14 cellular contexts compared by ENCODE assay signal in genomic region chr3:133881987-133882825, GRCh38. TPM values are rescaled to one million over a fixed set of nuclear protein-coding genes. Genes with fewer than 3 reads are reported as not detected.
A peak's percentile ranks its signal among the peaks of the same experiment; 100 is the strongest.
DNase-seq lines count a peak whose midpoint lies in the region; ATAC-seq and TF ChIP-seq lines count a peak whose summit lies in the region.
"Had no signal": no experiment of that assay in that cellular context is flagged by ENCODE, and none has a peak within 500 bp of the region (broad histone marks: within the 10 kb centered on the region; RNA-seq: fewer than 3 reads in every experiment).

No MANE protein-coding gene starts in this region.

- H3K27me3 Mint-ChIP-seq in Caco-2 (ENCODE audit: insufficient read depth, unreplicated experiment) (peaks cover 5% of the 10 kb centered on the region), GM23338 (ENCODE audit: insufficient read depth, low read depth, poor library complexity) (peaks cover 2% of the 10 kb centered on the region)
- H3K27me3 Mint-ChIP-seq in activated CD8-positive, alpha-beta memory T cell treated with anti-CD3 and anti-CD28 coated beads, Interleukin-2, amount 10 ng/mL, durations not matched to agents 7 days and 5 days = peaks cover 12% of the 10 kb centered on the region

- POLR2A ChIA-PET in Caco-2 (lab: Charles Lee) = no interaction called here

- H3K79me2 ChIP-seq in GM23338 (replicated peaks; ENCODE audit: insufficient read depth) = no peaks in the 10 kb centered on the region

- BruUV-seq in Caco-2 (replicated peaks; lab: Mats Ljungman, UMichigan) = no TSS peak

- intact Hi-C loops in Caco-2 (cut with micrococcal nuclease; ENCODE audit: unreplicated experiment) (no loop called here), mucosa of descending colon (cut with DNase I, micrococcal nuclease) (no loop called here)

- H2AFZ ChIP-seq in GM23338 = no peak overlapping the region
- H2AFZ ChIP-seq: parathyroid adenoma had no signal

- CTCF ChIA-PET in Caco-2 (lab: Charles Lee) = no interaction called here
- CTCF ChIA-PET in activated CD8-positive, alpha-beta memory T cell treated with anti-CD3 and anti-CD28 coated beads, Interleukin-2, amount 10 ng/mL, durations not matched to agents 7 days and 5 days (lab: Charles Lee) = no interaction called here

- no peaks in the 10 kb centered on the region for H3K9me2 ChIP-seq in GM23338 (ENCODE audit: insufficient read depth)

- H3K9ac ChIP-seq in BLaER1 = no peak overlapping the region
- H3K9ac ChIP-seq: parathyroid adenoma had no signal

- peak; percentile 59 for ATAC-seq in activated CD8-positive, alpha-beta memory T cell treated with anti-CD3 and anti-CD28 coated beads, Interleukin-2, amount 10 ng/mL, durations not matched to agents 7 days and 5 days
- ATAC-seq in mucosa of descending colon = peak; percentile 91
- no peak for ATAC-seq in HG02852 (IDR thresholded peaks at IDR 0.05; ENCODE audit: unreplicated experiment)
- ATAC-seq in GM23338 = no peak
- ATAC-seq in GM18867 (IDR thresholded peaks at IDR 0.05; ENCODE audit: unreplicated experiment) = no peak

- H3K4me3 Mint-ChIP-seq in Caco-2 (ENCODE audit: unreplicated experiment) = no peak overlapping the region
- H3K4me3 Mint-ChIP-seq in activated CD8-positive, alpha-beta memory T cell treated with anti-CD3 and anti-CD28 coated beads, Interleukin-2, amount 10 ng/mL, durations not matched to agents 7 days and 5 days = no peak overlapping the region
- H3K4me3 Mint-ChIP-seq in GM23338 = no peak overlapping the region

- H4K20me1 ChIP-seq in BLaER1 (no peaks in the 10 kb centered on the region), GM23338 (replicated peaks; ENCODE audit: insufficient read depth) (no peaks in the 10 kb centered on the region)

- H3K4me3 ChIP-seq in BLaER1 (no peak overlapping the region), Caco-2 (ENCODE audit: low read depth, low read length) (no peak overlapping the region), mucosa of descending colon (no peak overlapping the region), GM23338 (no peak overlapping the region)
- H3K4me3 ChIP-seq: transverse colon had no signal

- H3K27ac ChIP-seq in BLaER1 (no peak overlapping the region), GM23338 (ENCODE audit: low read depth) (no peak overlapping the region)
- H3K27ac ChIP-seq: brain microvascular endothelial cell, parathyroid adenoma had no signal

- no peaks in the 10 kb centered on the region for H3K36me3 Mint-ChIP-seq in Caco-2 (ENCODE audit: insufficient read depth, unreplicated experiment)
- peaks cover 9% of the 10 kb centered on the region for H3K36me3 Mint-ChIP-seq in activated CD8-positive, alpha-beta memory T cell treated with anti-CD3 and anti-CD28 coated beads, Interleukin-2, amount 10 ng/mL, durations not matched to agents 7 days and 5 days
- peaks cover 5% of the 10 kb centered on the region; the same call in 1 of the 3 replicates for H3K36me3 Mint-ChIP-seq in GM23338 (ENCODE audit: low read depth)

- DNase-seq in Caco-2 (peak; percentile 22 to 62), mucosa of descending colon (peak in 1 of 3 donors; percentile 22), GM23338 (ENCODE audit: low spot score) (no peak)
- DNase-seq in activated CD8-positive, alpha-beta memory T cell treated with anti-CD3 and anti-CD28 coated beads, Interleukin-2, amount 10 ng/mL, durations not matched to agents 7 days and 5 days = peak; percentile 49
- DNase-seq: activated CD4-positive, CD25-positive, alpha-beta regulatory T cell treated with anti-CD3 and anti-CD28 coated beads, Interleukin-2, amount 50 U/mL, for 72 hours; brain microvascular endothelial cell; NCI-H1417; NCI-H2227 treated with DMSO at 0.1 percent for 48 hours; transverse colon had no signal

- no peaks in the 10 kb centered on the region for H3F3A ChIP-seq in GM23338 (replicated peaks; ENCODE audit: low read depth)

- H3K4me2 ChIP-seq in BLaER1 = peak overlapping the region; percentile 19; the same call in 1 of the 2 replicates
- H3K4me2 ChIP-seq in GM23338 = no peak overlapping the region

- H3K4me1 ChIP-seq in BLaER1 (peaks cover 7% of the 10 kb centered on the region), Caco-2 (0 out of 2 replicates have a peak, but pooled peaks cover 7% of the 10 kb centered on the region), mucosa of descending colon (ENCODE audit: low read depth) (no peaks in the 10 kb centered on the region), GM23338 (ENCODE audit: insufficient read depth) (0 out of 2 replicates have a peak, but pooled peaks cover 2% of the 10 kb centered on the region)
- H3K4me1 ChIP-seq: parathyroid adenoma had no signal

- peaks cover 10% of the 10 kb centered on the region for H3K9me3 ChIP-seq in BLaER1
- H3K9me3 ChIP-seq in Caco-2 = no peaks in the 10 kb centered on the region
- H3K9me3 ChIP-seq in mucosa of descending colon = no peaks in the 10 kb centered on the region

- no peaks in the 10 kb centered on the region for H3K4me1 Mint-ChIP-seq in Caco-2 (ENCODE audit: low read depth, unreplicated experiment)
- H3K4me1 Mint-ChIP-seq in activated CD8-positive, alpha-beta memory T cell treated with anti-CD3 and anti-CD28 coated beads, Interleukin-2, amount 10 ng/mL, durations not matched to agents 7 days and 5 days = peaks cover 32% of the 10 kb centered on the region
- no peaks in the 10 kb centered on the region for H3K4me1 Mint-ChIP-seq in GM23338

- H3K36me3 ChIP-seq in BLaER1 = no peaks in the 10 kb centered on the region
- no peaks in the 10 kb centered on the region for H3K36me3 ChIP-seq in Caco-2 (ENCODE audit: control insufficient read depth, insufficient read depth, low read length)
- H3K36me3 ChIP-seq in mucosa of descending colon (ENCODE audit: low read depth) = no peaks in the 10 kb centered on the region
- H3K36me3 ChIP-seq in GM23338 (ENCODE audit: insufficient read depth) = no peaks in the 10 kb centered on the region
- H3K36me3 ChIP-seq: brain microvascular endothelial cell, transverse colon had no signal

- H3K27ac Mint-ChIP-seq in Caco-2 (ENCODE audit: unreplicated experiment) = no peak overlapping the region
- H3K27ac Mint-ChIP-seq in activated CD8-positive, alpha-beta memory T cell treated with anti-CD3 and anti-CD28 coated beads, Interleukin-2, amount 10 ng/mL, durations not matched to agents 7 days and 5 days = no peak overlapping the region
- no peak overlapping the region; the same call in 1 of the 2 replicates for H3K27ac Mint-ChIP-seq in GM23338
- H3K27ac Mint-ChIP-seq: activated T-helper 2 cell treated with anti-CD3 and anti-CD28 coated beads, Interferon-gamma antibody, Interleukin-2, Interleukin-4, amounts not matched to agents 10 μg/mL and 5 μg/mL and 100 μg/mL, durations not matched to agents 14 hours and 24 hours and 36 hours had no signal

- TF ChIP-seq CTCF in Caco-2 (IDR thresholded peaks at IDR 0.05; ENCODE audit: insufficient read depth in 1 of 2, low read depth in 1 of 2, low read length in 1 of 2, severe bottlenecking in 1 of 2, unreplicated experiment in 1 of 2) (no peak), mucosa of descending colon (IDR thresholded peaks at IDR 0.05) (no peak), GM23338 (conservative IDR thresholded peaks at IDR 0.05; ENCODE audit: low read depth in 2 of 2) (no peak)

- H3K27me3 ChIP-seq in BLaER1 = no peaks in the 10 kb centered on the region
- H3K27me3 ChIP-seq in Caco-2 (replicated peaks; ENCODE audit: control insufficient read depth, insufficient read depth, low read length) = no peaks in the 10 kb centered on the region
- no peaks in the 10 kb centered on the region for H3K27me3 ChIP-seq in GM23338 (ENCODE audit: insufficient read depth)
- H3K27me3 ChIP-seq: brain microvascular endothelial cell, transverse colon had no signal

- H3K9me3 Mint-ChIP-seq in Caco-2 (ENCODE audit: unreplicated experiment) = no peaks in the 10 kb centered on the region
- peaks cover 4% of the 10 kb centered on the region for H3K9me3 Mint-ChIP-seq in activated CD8-positive, alpha-beta memory T cell treated with anti-CD3 and anti-CD28 coated beads, Interleukin-2, amount 10 ng/mL, durations not matched to agents 7 days and 5 days (ENCODE audit: low read depth)
- H3K9me3 Mint-ChIP-seq in GM23338 = peaks cover 2% of the 10 kb centered on the region; the same call in 1 of the 3 replicates

TF ChIP-seq in GM23338, 12 proteins besides CTCF, POLR2A, EP300 and RAD21:
- TF ChIP-seq, protein P1, sequence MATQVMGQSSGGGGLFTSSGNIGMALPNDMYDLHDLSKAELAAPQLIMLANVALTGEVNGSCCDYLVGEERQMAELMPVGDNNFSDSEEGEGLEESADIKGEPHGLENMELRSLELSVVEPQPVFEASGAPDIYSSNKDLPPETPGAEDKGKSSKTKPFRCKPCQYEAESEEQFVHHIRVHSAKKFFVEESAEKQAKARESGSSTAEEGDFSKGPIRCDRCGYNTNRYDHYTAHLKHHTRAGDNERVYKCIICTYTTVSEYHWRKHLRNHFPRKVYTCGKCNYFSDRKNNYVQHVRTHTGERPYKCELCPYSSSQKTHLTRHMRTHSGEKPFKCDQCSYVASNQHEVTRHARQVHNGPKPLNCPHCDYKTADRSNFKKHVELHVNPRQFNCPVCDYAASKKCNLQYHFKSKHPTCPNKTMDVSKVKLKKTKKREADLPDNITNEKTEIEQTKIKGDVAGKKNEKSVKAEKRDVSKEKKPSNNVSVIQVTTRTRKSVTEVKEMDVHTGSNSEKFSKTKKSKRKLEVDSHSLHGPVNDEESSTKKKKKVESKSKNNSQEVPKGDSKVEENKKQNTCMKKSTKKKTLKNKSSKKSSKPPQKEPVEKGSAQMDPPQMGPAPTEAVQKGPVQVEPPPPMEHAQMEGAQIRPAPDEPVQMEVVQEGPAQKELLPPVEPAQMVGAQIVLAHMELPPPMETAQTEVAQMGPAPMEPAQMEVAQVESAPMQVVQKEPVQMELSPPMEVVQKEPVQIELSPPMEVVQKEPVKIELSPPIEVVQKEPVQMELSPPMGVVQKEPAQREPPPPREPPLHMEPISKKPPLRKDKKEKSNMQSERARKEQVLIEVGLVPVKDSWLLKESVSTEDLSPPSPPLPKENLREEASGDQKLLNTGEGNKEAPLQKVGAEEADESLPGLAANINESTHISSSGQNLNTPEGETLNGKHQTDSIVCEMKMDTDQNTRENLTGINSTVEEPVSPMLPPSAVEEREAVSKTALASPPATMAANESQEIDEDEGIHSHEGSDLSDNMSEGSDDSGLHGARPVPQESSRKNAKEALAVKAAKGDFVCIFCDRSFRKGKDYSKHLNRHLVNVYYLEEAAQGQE (IDR thresholded peaks at IDR 0.05; ENCODE audit: unreplicated experiment) = no peak
- TF ChIP-seq NANOG (IDR thresholded peaks at IDR 0.05; ENCODE audit: borderline replicate concordance) (no peak), JUNB (IDR thresholded peaks at IDR 0.05; ENCODE audit: unreplicated experiment) (no peak)
TF ChIP-seq in GM23338: peak in this region for 0.

RNA-seq across cellular contexts. Expression of gene RAB6B, which starts 13.5 kb away (rescaled TPM):
- total RNA-seq in Caco-2 (2022) = 2.5 and 3.2 TPM in 2 replicates
- total RNA-seq in activated CD8-positive, alpha-beta memory T cell treated with anti-CD3 and anti-CD28 coated beads, Interleukin-2, amount 10 ng/mL, durations not matched to agents 7 days and 5 days = 1 to 10 TPM; 1.0 to 1.3 TPM
- 10 to 100 TPM in 1 of 3 donors, 1 to 10 TPM in 2; 4.1 to 11.6 (median 4.8) TPM for total RNA-seq in mucosa of descending colon
- total RNA-seq in GM23338 (2014; rRNA removed; shearing (Covaris generic)) = 2.9 and 3.9 TPM in 2 replicates
- 1.2 and 1.4 TPM in 2 replicates for polyA plus RNA-seq in GM23338 (2016; fragmentation: Nextera tagmentation; extraction: Ambion mirVana)

Comparison
In these comparisons a context has a peak if more than half of its experiments do, and no peak if none do; other contexts are left out.
1. ATAC-seq: peak in activated CD8-positive, alpha-beta memory T cell treated with anti-CD3 and anti-CD28 coated beads, Interleukin-2, amount 10 ng/mL, durations not matched to agents 7 days and 5 days (single experiment) and mucosa of descending colon (single experiment); none in HG02852 (single experiment), GM23338 (single experiment) and GM18867 (single experiment).